ENCODE assay signal across 8 cellular contexts in genomic region chr20:38673731-38674177, GRCh38. TPM values are rescaled to one million over a fixed set of nuclear protein-coding genes. Genes with fewer than 3 reads are reported as not detected.
DNase-seq lines count a peak whose midpoint lies in the region; ATAC-seq and TF ChIP-seq lines count a peak whose summit lies in the region.

No MANE protein-coding gene starts in this region.

- no peaks in the 10 kb centered on the region for H3K9me3 ChIP-seq in colonic mucosa
- H3K9me3 ChIP-seq in mucosa of rectum (ENCODE audit: control insufficient read depth in 2 of 2, low read length in 2 of 2): no peaks in the 10 kb centered on the region

- peak overlapping the region; percentile 46 for H3K4me3 ChIP-seq in colonic mucosa
- H3K4me3 ChIP-seq in mucosa of rectum (ENCODE audit: low read length in 2 of 2): peak overlapping the region; percentile 21 to 57

- no peak for TF ChIP-seq CTCF in colonic mucosa (IDR thresholded peaks at IDR 0.05)

- ATAC-seq in GM18502 (IDR thresholded peaks at IDR 0.05; ENCODE audit: poor library complexity, unreplicated experiment): peak; percentile 31
- ATAC-seq in HG02885 (IDR thresholded peaks at IDR 0.05; ENCODE audit: poor library complexity, unreplicated experiment): no peak
- ATAC-seq in left lobe of liver: no peak

- H3K36me3 ChIP-seq in colonic mucosa: no peaks in the 10 kb centered on the region
- no peaks in the 10 kb centered on the region for H3K36me3 ChIP-seq in mucosa of rectum (ENCODE audit: control insufficient read depth in 2 of 2, insufficient read depth in 2 of 2, low read length in 2 of 2)

- intact Hi-C loops in colonic mucosa (cut with DNase I): no loop called here

- DNase-seq in NCI-H1092 treated with DMSO at 0.1 percent for 48 hours (lab: John Stamatoyannopoulos, UW): peak; percentile 44
- DNase-seq in colonic mucosa: no peak
- DNase-seq in NCI-H2029 treated with DMSO at 0.1 percent for 48 hours (lab: John Stamatoyannopoulos, UW): no peak
- no peak for DNase-seq in left lobe of liver (ENCODE audit: low spot score)
- no peak for DNase-seq in NCI-H1436 (lab: John Stamatoyannopoulos, UW)

- H3K9ac ChIP-seq in colonic mucosa (ENCODE audit: low read depth in 2 of 2, low read length in 2 of 2): peak overlapping the region in 1 of 2 donors; percentile 20
- no peak overlapping the region for H3K9ac ChIP-seq in mucosa of rectum (ENCODE audit: low read depth in 1 of 2, low read length in 2 of 2)

- peaks cover 13% of the 10 kb centered on the region for H3K27me3 ChIP-seq in colonic mucosa
- peaks cover 10 to 21% of the 10 kb centered on the region in 2 donors for H3K27me3 ChIP-seq in mucosa of rectum (ENCODE audit: control insufficient read depth in 2 of 2, insufficient read depth in 2 of 2, low read length in 2 of 2)

- H3K4me1 ChIP-seq in colonic mucosa: no peaks in the 10 kb centered on the region
- H3K4me1 ChIP-seq in mucosa of rectum (ENCODE audit: control insufficient read depth in 2 of 2, insufficient read depth in 2 of 2, low read length in 2 of 2): peaks cover 0 to 5% of the 10 kb centered on the region in 2 donors

- no peak overlapping the region for H3K27ac ChIP-seq in colonic mucosa
- no peak overlapping the region for H3K27ac ChIP-seq in mucosa of rectum (ENCODE audit: low read depth in 2 of 2, low read length in 2 of 2)

RNA-seq across cellular contexts. Expression of gene SLC32A1, which starts 50.5 kb away (rescaled TPM):
- total RNA-seq in colonic mucosa: not detected
- not detected for total RNA-seq in left lobe of liver
